8 cellular contexts compared by ENCODE assay signal in the genomic region with DNA sequence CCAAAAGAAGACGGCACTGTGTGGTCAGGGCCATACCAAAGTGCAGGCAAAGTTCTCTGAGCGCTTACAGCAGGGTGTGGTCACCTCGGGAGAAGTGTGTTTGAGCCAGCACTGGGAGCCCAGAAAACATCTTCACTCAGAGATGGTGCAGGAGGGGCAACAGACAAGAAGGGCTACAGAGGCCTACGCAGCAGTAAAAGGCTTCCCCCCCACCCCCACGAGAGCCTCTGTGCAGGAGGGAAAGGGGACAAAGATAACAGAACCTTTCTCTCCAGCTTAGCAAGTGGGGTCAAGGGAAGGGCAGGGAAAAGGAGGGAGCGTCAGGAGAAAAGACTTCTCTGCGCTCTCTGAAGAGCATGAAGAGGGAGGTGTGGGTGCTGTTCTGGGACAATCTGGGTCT. TPM values are rescaled to one million over a fixed set of nuclear protein-coding genes. Genes with fewer than 3 reads are reported as not detected.
DNase-seq lines count a peak whose midpoint lies in the region; ATAC-seq, FAIRE-seq and TF ChIP-seq lines count a peak whose summit lies in the region.
"Had no signal": no experiment of that assay in that cellular context is flagged by ENCODE, and none has a peak within 500 bp of the region (broad histone marks: within the 10 kb centered on the region; RNA-seq: fewer than 3 reads in every experiment).

No MANE protein-coding gene starts in this region.

- FAIRE-seq in HepG2 (lab: Jason Lieb, UNC): no peak

- H3K9ac ChIP-seq in HUES48 (ENCODE audit: low read depth, low read length) (no peak overlapping the region), HepG2 (ENCODE audit: insufficient read depth, low read depth, low read length) (peak overlapping the region; percentile 39; the same call in 1 of the 2 replicates), subcutaneous abdominal adipose tissue (ENCODE audit: low read length in 5 of 5) (peak overlapping the region in 4 of 5 donors; percentile 1 to 70 (median 46))

- intact Hi-C loops in ascending aorta (cut with DNase I) (no loop called here), HepG2 (cut with micrococcal nuclease; ENCODE audit: unreplicated experiment) (no loop called here)

- peaks cover 50% of the 10 kb centered on the region for H3K36me3 ChIP-seq in HUES48 (ENCODE audit: control insufficient read depth, insufficient read depth, low read length)
- H3K36me3 ChIP-seq in ascending aorta: peaks cover 27 to 28% of the 10 kb centered on the region in 2 donors
- peaks cover 23 to 51% of the 10 kb centered on the region in 2 experiments for H3K36me3 ChIP-seq in HepG2 (replicated peaks in 1 of 2; ENCODE audit: control insufficient read depth in 1 of 2, insufficient read depth in 2 of 2, low read length in 2 of 2)
- peaks cover 0 to 43% (median 33%) of the 10 kb centered on the region in 5 donors for H3K36me3 ChIP-seq in subcutaneous abdominal adipose tissue (ENCODE audit: control insufficient read depth in 5 of 5, insufficient read depth in 5 of 5, low read length in 5 of 5)

- TF ChIP-seq POLR2A in HepG2 (IDR thresholded peaks at IDR 0.05; ENCODE audit: insufficient read depth in 1 of 2, low read depth in 2 of 2, low read length in 2 of 2): no peak

- 77% methylated on average over 7 of the region's 7 CpGs for WGBS in HepG2 (ENCODE audit: low lambda C conversion rate)

- H4K20me1 ChIP-seq in HepG2 (ENCODE audit: insufficient read depth, low read length): no peaks in the 10 kb centered on the region

- TF ChIP-seq CTCF in ascending aorta (IDR thresholded peaks at IDR 0.05) (no peak), HepG2 (CRISPR knock-in tag; IDR thresholded peaks at IDR 0.05) (no peak)

- H3K9me3 ChIP-seq in HUES48 (ENCODE audit: control insufficient read depth, insufficient read depth, low read length): no peaks in the 10 kb centered on the region
- H3K9me3 ChIP-seq in ascending aorta: no peaks in the 10 kb centered on the region
- H3K9me3 ChIP-seq in HepG2 (ENCODE audit: low read length): no peaks in the 10 kb centered on the region
- no peaks in the 10 kb centered on the region for H3K9me3 ChIP-seq in subcutaneous abdominal adipose tissue (ENCODE audit: control insufficient read depth in 5 of 5, low read length in 5 of 5)

- CTCF ChIA-PET in HepG2 (lab: Yijun Ruan, JAX; ENCODE audit: low intra/inter-chr PET ratio, low total read pairs): no interaction called here

- H3K4me3 ChIP-seq in HUES48 (ENCODE audit: low read depth, low read length) (peak overlapping the region; percentile 15; the same call in 1 of the 2 replicates), ascending aorta (peak overlapping the region in 1 of 2 donors; percentile 17), HepG2 (replicated peaks in 1 of 3; ENCODE audit: insufficient read depth in 1 of 3, low read depth in 2 of 3, low read length in 3 of 3) (peak overlapping the region in 1 of 3 experiments; percentile 100; a peak in 1 of 6 replicates), subcutaneous abdominal adipose tissue (ENCODE audit: low read depth in 1 of 5, low read length in 5 of 5) (peak overlapping the region; percentile 17 to 99 (median 86))

- no peak overlapping the region for H3K27ac ChIP-seq in HUES48 (ENCODE audit: low read depth, low read length)
- H3K27ac ChIP-seq in ascending aorta: peak overlapping the region; percentile 73 to 90
- H3K27ac ChIP-seq in HepG2 (ENCODE audit: extremely low read length, insufficient read depth, low read length): peak overlapping the region; percentile 39
- H3K27ac ChIP-seq in subcutaneous abdominal adipose tissue (ENCODE audit: low read depth, low read length): peak overlapping the region; percentile 89

- no TSS peak for BruUV-seq in HepG2 (replicated peaks; lab: Mats Ljungman, UMichigan)

- in situ Hi-C loops in HepG2 (cut with HindIII; ENCODE audit: extremely low pct_ligation_motif_present, low pct_unique_long_range_greater_than_20kb): no loop called here

- peaks cover 12% of the 10 kb centered on the region for H3K4me1 ChIP-seq in HUES48 (ENCODE audit: control insufficient read depth, insufficient read depth, low read length)
- H3K4me1 ChIP-seq in ascending aorta: peaks cover 0 to 17% of the 10 kb centered on the region in 2 donors
- H3K4me1 ChIP-seq in HepG2 (ENCODE audit: insufficient read depth, low read length): peaks cover 55% of the 10 kb centered on the region
- peaks cover 18 to 73% (median 62%) of the 10 kb centered on the region in 5 donors for H3K4me1 ChIP-seq in subcutaneous abdominal adipose tissue (ENCODE audit: control insufficient read depth in 5 of 5, insufficient read depth in 5 of 5, low read length in 5 of 5)

- POLR2A ChIA-PET in HepG2 (lab: Yijun Ruan, JAX): interaction anchor here (1.6 to 4.5 kb wide), 2 partner anchors 9 to 21 kb away, joined by 7 to 55 read pairs; a partner anchor contains a TSS

- TF ChIP-seq RAD21 in HepG2 (CRISPR knock-in tag; IDR thresholded peaks at IDR 0.05): no peak

- ATAC-seq in HepG2: no peak
- ATAC-seq in GM21786 (IDR thresholded peaks at IDR 0.05; ENCODE audit: unreplicated experiment): no peak

- no peaks in the 10 kb centered on the region for H3K27me3 ChIP-seq in HUES48 (ENCODE audit: control insufficient read depth, insufficient read depth, low read length)
- no peaks in the 10 kb centered on the region for H3K27me3 ChIP-seq in ascending aorta
- H3K27me3 ChIP-seq in HepG2 (ENCODE audit: control insufficient read depth in 1 of 2, insufficient read depth in 2 of 2, low read length in 2 of 2): no peaks in the 10 kb centered on the region; a peak in 1 of 5 replicates
- no peaks in the 10 kb centered on the region for H3K27me3 ChIP-seq in subcutaneous abdominal adipose tissue (ENCODE audit: control insufficient read depth in 5 of 5, insufficient read depth in 4 of 5, low read length in 5 of 5)

- TF ChIP-seq EP300 in HepG2 (IDR thresholded peaks at IDR 0.05; ENCODE audit: low read depth in 2 of 2, low read length in 2 of 2): no peak
- no peak for TF ChIP-seq EP300 in HepG2 (CRISPR knock-in tag; IDR thresholded peaks at IDR 0.05; ENCODE audit: borderline replicate concordance)

- peak overlapping the region; percentile 80 for H3K4me2 ChIP-seq in HepG2 (ENCODE audit: low read depth, low read length)

- DNase-seq in ascending aorta (ENCODE audit: low spot score in 2 of 2) (no peak), HepG2 (ENCODE audit: low spot score) (no peak), NCI-H345 treated with DMSO at 0.1 percent for 48 hours (lab: John Stamatoyannopoulos, UW; ENCODE audit: unreplicated experiment) (no peak), hippocampal formation (lab: John Stamatoyannopoulos, UW) (no peak)
- DNase-seq: activated CD4-positive, alpha-beta T cell treated with anti-CD3 and anti-CD28 coated beads, Interleukin-2, amount 50 U/mL, for 48 hours had no signal

- peaks cover 26% of the 10 kb centered on the region for H3K79me2 ChIP-seq in HepG2 (ENCODE audit: insufficient read depth, low read length)

- H2AFZ ChIP-seq in HepG2 (ENCODE audit: low read length): no peak overlapping the region

RNA-seq across cellular contexts. Expression of a gene that starts 2.8 kb away (rescaled TPM):
- total RNA-seq in ascending aorta: 296 TPM
- total RNA-seq in HepG2 (2016; rRNA removed; fragmentation: Illumina TruSeq; extraction: Trizol): 143 TPM in 2 replicates
- 24.4 TPM in 2 replicates for total RNA-seq in HepG2 (2016; cell fraction: cytosol; rRNA removed; fragmentation: Illumina TruSeq; extraction: Trizol; ENCODE audit: low read depth)
- 138 and 149 TPM in 2 replicates for total RNA-seq in HepG2 (2016; cell fraction: insoluble cytoplasmic fraction; rRNA removed; fragmentation: Illumina TruSeq; extraction: Trizol)
- total RNA-seq in HepG2 (2016; cell fraction: membrane; rRNA removed; fragmentation: Illumina TruSeq; extraction: Trizol): 70.2 and 74.6 TPM in 2 replicates
- 56.8 and 74.7 TPM in 2 replicates for total RNA-seq in HepG2 (2016; cell fraction: nucleus; rRNA removed; fragmentation: Illumina TruSeq; extraction: Trizol)
- 197 and 205 TPM in 2 replicates for polyA plus RNA-seq in HepG2 (2011; rRNA removed)
- polyA plus RNA-seq in HepG2 (2011; cell fraction: cytosol; rRNA removed): 221 and 226 TPM in 2 replicates
- 88.7 and 112 TPM in 2 replicates for polyA plus RNA-seq in HepG2 (2011; cell fraction: nucleus; rRNA removed)
- 197 and 317 TPM in 2 replicates for polyA plus RNA-seq in HepG2 (2012)
- polyA plus RNA-seq in HepG2 (2016; cell fraction: cytosol; fragmentation: Illumina TruSeq; extraction: Trizol; ENCODE audit: low read depth): 29.4 and 32.0 TPM in 2 replicates
- polyA plus RNA-seq in HepG2 (2016; cell fraction: insoluble cytoplasmic fraction; fragmentation: Illumina TruSeq; extraction: Trizol; ENCODE audit: low read depth): 166 and 198 TPM in 2 replicates
- polyA plus RNA-seq in HepG2 (2016; cell fraction: membrane; fragmentation: Illumina TruSeq; extraction: Trizol; ENCODE audit: low read depth): 66.7 and 68.9 TPM in 2 replicates
- 103 and 122 TPM in 2 replicates for polyA plus RNA-seq in HepG2 (2016; cell fraction: nucleus; fragmentation: Illumina TruSeq; extraction: Trizol; ENCODE audit: insufficient read depth, low read depth)
- 175 and 518 TPM in 2 replicates for polyA minus RNA-seq in HepG2 (2011; rRNA and poly(A)+ RNA removed; ENCODE audit: low replicate concordance)
- polyA minus RNA-seq in HepG2 (2011; cell fraction: cytosol; rRNA and poly(A)+ RNA removed): 239 and 287 TPM in 2 replicates
- 56.7 and 73.2 TPM in 2 replicates for polyA minus RNA-seq in HepG2 (2011; cell fraction: nucleus; rRNA and poly(A)+ RNA removed)

RNA-seq across cellular contexts. Expression of a gene that starts 5.6 kb away (rescaled TPM):
- total RNA-seq in ascending aorta: 7.3 TPM
- 0.11 TPM in 2 replicates for total RNA-seq in HepG2 (2016; rRNA removed; fragmentation: Illumina TruSeq; extraction: Trizol)
- 0.09 and 0.20 TPM in 2 replicates for total RNA-seq in HepG2 (2016; cell fraction: cytosol; rRNA removed; fragmentation: Illumina TruSeq; extraction: Trizol; ENCODE audit: low read depth)
- total RNA-seq in HepG2 (2016; cell fraction: insoluble cytoplasmic fraction; rRNA removed; fragmentation: Illumina TruSeq; extraction: Trizol): 0.04 and 0.16 TPM in 2 replicates
- 0.14 and 0.19 TPM in 2 replicates for total RNA-seq in HepG2 (2016; cell fraction: membrane; rRNA removed; fragmentation: Illumina TruSeq; extraction: Trizol)
- not detected in 2 replicates for total RNA-seq in HepG2 (2016; cell fraction: nucleus; rRNA removed; fragmentation: Illumina TruSeq; extraction: Trizol)
- polyA plus RNA-seq in HepG2 (2011; rRNA removed): 0.04 and 0.05 TPM in 2 replicates
- 0.01 and 0.06 TPM in 2 replicates for polyA plus RNA-seq in HepG2 (2011; cell fraction: cytosol; rRNA removed)
- polyA plus RNA-seq in HepG2 (2011; cell fraction: nucleus; rRNA removed): 0.05 and 0.11 TPM in 2 replicates
- not detected in 2 replicates for polyA plus RNA-seq in HepG2 (2012)
- polyA plus RNA-seq in HepG2 (2016; cell fraction: cytosol; fragmentation: Illumina TruSeq; extraction: Trizol; ENCODE audit: low read depth): 0.20 and 0.24 TPM in 2 replicates
- polyA plus RNA-seq in HepG2 (2016; cell fraction: insoluble cytoplasmic fraction; fragmentation: Illumina TruSeq; extraction: Trizol; ENCODE audit: low read depth): 0.10 and 0.17 TPM in 2 replicates
- polyA plus RNA-seq in HepG2 (2016; cell fraction: membrane; fragmentation: Illumina TruSeq; extraction: Trizol; ENCODE audit: low read depth): 0.16 and 0.21 TPM in 2 replicates
- polyA plus RNA-seq in HepG2 (2016; cell fraction: nucleus; fragmentation: Illumina TruSeq; extraction: Trizol; ENCODE audit: insufficient read depth, low read depth): 0.11 TPM in 2 replicates
- polyA minus RNA-seq in HepG2 (2011; rRNA and poly(A)+ RNA removed; ENCODE audit: low replicate concordance): 0.04 and 0.05 TPM in 2 replicates
- polyA minus RNA-seq in HepG2 (2011; cell fraction: cytosol; rRNA and poly(A)+ RNA removed): not detected in 2 replicates
- polyA minus RNA-seq in HepG2 (2011; cell fraction: nucleus; rRNA and poly(A)+ RNA removed): not detected in 2 replicates

RNA-seq across cellular contexts. Expression of a gene that starts 12.8 kb away (rescaled TPM):
- total RNA-seq in ascending aorta: 45.2 TPM
- 38.1 and 40.2 TPM in 2 replicates for total RNA-seq in HepG2 (2016; rRNA removed; fragmentation: Illumina TruSeq; extraction: Trizol)
- 15.0 and 17.1 TPM in 2 replicates for total RNA-seq in HepG2 (2016; cell fraction: cytosol; rRNA removed; fragmentation: Illumina TruSeq; extraction: Trizol; ENCODE audit: low read depth)
- total RNA-seq in HepG2 (2016; cell fraction: insoluble cytoplasmic fraction; rRNA removed; fragmentation: Illumina TruSeq; extraction: Trizol): 40.0 and 42.7 TPM in 2 replicates
- 17.3 and 20.7 TPM in 2 replicates for total RNA-seq in HepG2 (2016; cell fraction: membrane; rRNA removed; fragmentation: Illumina TruSeq; extraction: Trizol)
- 20.1 and 24.5 TPM in 2 replicates for total RNA-seq in HepG2 (2016; cell fraction: nucleus; rRNA removed; fragmentation: Illumina TruSeq; extraction: Trizol)
- 28.9 and 33.5 TPM in 2 replicates for polyA plus RNA-seq in HepG2 (2011; rRNA removed)
- polyA plus RNA-seq in HepG2 (2011; cell fraction: cytosol; rRNA removed): 41.0 and 41.7 TPM in 2 replicates
- polyA plus RNA-seq in HepG2 (2011; cell fraction: nucleus; rRNA removed): 39.4 and 53.8 TPM in 2 replicates
- 15.3 and 21.4 TPM in 2 replicates for polyA plus RNA-seq in HepG2 (2012)
- 8.4 and 11.2 TPM in 2 replicates for polyA plus RNA-seq in HepG2 (2016; cell fraction: cytosol; fragmentation: Illumina TruSeq; extraction: Trizol; ENCODE audit: low read depth)
- polyA plus RNA-seq in HepG2 (2016; cell fraction: insoluble cytoplasmic fraction; fragmentation: Illumina TruSeq; extraction: Trizol; ENCODE audit: low read depth): 41.9 and 42.2 TPM in 2 replicates
- 15.1 and 18.7 TPM in 2 replicates for polyA plus RNA-seq in HepG2 (2016; cell fraction: membrane; fragmentation: Illumina TruSeq; extraction: Trizol; ENCODE audit: low read depth)
- 35.2 and 38.8 TPM in 2 replicates for polyA plus RNA-seq in HepG2 (2016; cell fraction: nucleus; fragmentation: Illumina TruSeq; extraction: Trizol; ENCODE audit: insufficient read depth, low read depth)
- 35.6 and 37.0 TPM in 2 replicates for polyA minus RNA-seq in HepG2 (2011; rRNA and poly(A)+ RNA removed; ENCODE audit: low replicate concordance)
- polyA minus RNA-seq in HepG2 (2011; cell fraction: cytosol; rRNA and poly(A)+ RNA removed): 6.3 and 8.2 TPM in 2 replicates
- polyA minus RNA-seq in HepG2 (2011; cell fraction: nucleus; rRNA and poly(A)+ RNA removed): 12.6 and 20.0 TPM in 2 replicates

RNA-seq across cellular contexts. Expression of a gene that starts 21.2 kb away (rescaled TPM):
- 417 TPM for total RNA-seq in ascending aorta
- 1,585 and 1,854 TPM in 2 replicates for total RNA-seq in HepG2 (2016; rRNA removed; fragmentation: Illumina TruSeq; extraction: Trizol)
- 2,474 and 2,700 TPM in 2 replicates for total RNA-seq in HepG2 (2016; cell fraction: cytosol; rRNA removed; fragmentation: Illumina TruSeq; extraction: Trizol; ENCODE audit: low read depth)
- 1,612 and 2,027 TPM in 2 replicates for total RNA-seq in HepG2 (2016; cell fraction: insoluble cytoplasmic fraction; rRNA removed; fragmentation: Illumina TruSeq; extraction: Trizol)
- 3,431 and 3,586 TPM in 2 replicates for total RNA-seq in HepG2 (2016; cell fraction: membrane; rRNA removed; fragmentation: Illumina TruSeq; extraction: Trizol)
- total RNA-seq in HepG2 (2016; cell fraction: nucleus; rRNA removed; fragmentation: Illumina TruSeq; extraction: Trizol): 594 and 641 TPM in 2 replicates
- 5,537 and 5,840 TPM in 2 replicates for polyA plus RNA-seq in HepG2 (2011; rRNA removed)
- polyA plus RNA-seq in HepG2 (2011; cell fraction: cytosol; rRNA removed): 5,862 and 7,129 TPM in 2 replicates
- 1,636 and 1,825 TPM in 2 replicates for polyA plus RNA-seq in HepG2 (2011; cell fraction: nucleus; rRNA removed)
- polyA plus RNA-seq in HepG2 (2012): 3,706 and 5,933 TPM in 2 replicates
- 4,996 and 5,283 TPM in 2 replicates for polyA plus RNA-seq in HepG2 (2016; cell fraction: cytosol; fragmentation: Illumina TruSeq; extraction: Trizol; ENCODE audit: low read depth)
- polyA plus RNA-seq in HepG2 (2016; cell fraction: insoluble cytoplasmic fraction; fragmentation: Illumina TruSeq; extraction: Trizol; ENCODE audit: low read depth): 3,163 and 3,539 TPM in 2 replicates
- polyA plus RNA-seq in HepG2 (2016; cell fraction: membrane; fragmentation: Illumina TruSeq; extraction: Trizol; ENCODE audit: low read depth): 5,583 and 6,010 TPM in 2 replicates
- polyA plus RNA-seq in HepG2 (2016; cell fraction: nucleus; fragmentation: Illumina TruSeq; extraction: Trizol; ENCODE audit: insufficient read depth, low read depth): 1,621 and 1,722 TPM in 2 replicates
- 2,855 and 3,130 TPM in 2 replicates for polyA minus RNA-seq in HepG2 (2011; rRNA and poly(A)+ RNA removed; ENCODE audit: low replicate concordance)
- polyA minus RNA-seq in HepG2 (2011; cell fraction: cytosol; rRNA and poly(A)+ RNA removed): 813 and 904 TPM in 2 replicates
- polyA minus RNA-seq in HepG2 (2011; cell fraction: nucleus; rRNA and poly(A)+ RNA removed): 526 and 829 TPM in 2 replicates

RNA-seq across cellular contexts. Expression of a gene that starts 39.1 kb away (rescaled TPM):
- 10.2 TPM for total RNA-seq in ascending aorta
- 9.4 and 10.3 TPM in 2 replicates for total RNA-seq in HepG2 (2016; rRNA removed; fragmentation: Illumina TruSeq; extraction: Trizol)
- total RNA-seq in HepG2 (2016; cell fraction: cytosol; rRNA removed; fragmentation: Illumina TruSeq; extraction: Trizol; ENCODE audit: low read depth): 0.91 and 1.2 TPM in 2 replicates
- total RNA-seq in HepG2 (2016; cell fraction: insoluble cytoplasmic fraction; rRNA removed; fragmentation: Illumina TruSeq; extraction: Trizol): 8.5 and 10.4 TPM in 2 replicates
- total RNA-seq in HepG2 (2016; cell fraction: membrane; rRNA removed; fragmentation: Illumina TruSeq; extraction: Trizol): 4.6 and 5.0 TPM in 2 replicates
- total RNA-seq in HepG2 (2016; cell fraction: nucleus; rRNA removed; fragmentation: Illumina TruSeq; extraction: Trizol): 8.3 and 10.3 TPM in 2 replicates
- polyA plus RNA-seq in HepG2 (2011; rRNA removed): 11.4 and 14.0 TPM in 2 replicates
- 5.1 and 5.2 TPM in 2 replicates for polyA plus RNA-seq in HepG2 (2011; cell fraction: cytosol; rRNA removed)
- polyA plus RNA-seq in HepG2 (2011; cell fraction: nucleus; rRNA removed): 16.7 and 21.1 TPM in 2 replicates
- 6.6 and 10.4 TPM in 2 replicates for polyA plus RNA-seq in HepG2 (2012)
- polyA plus RNA-seq in HepG2 (2016; cell fraction: cytosol; fragmentation: Illumina TruSeq; extraction: Trizol; ENCODE audit: low read depth): 0.78 and 0.85 TPM in 2 replicates
- polyA plus RNA-seq in HepG2 (2016; cell fraction: insoluble cytoplasmic fraction; fragmentation: Illumina TruSeq; extraction: Trizol; ENCODE audit: low read depth): 7.7 and 8.6 TPM in 2 replicates
- polyA plus RNA-seq in HepG2 (2016; cell fraction: membrane; fragmentation: Illumina TruSeq; extraction: Trizol; ENCODE audit: low read depth): 2.0 and 2.1 TPM in 2 replicates
- 11.4 and 11.5 TPM in 2 replicates for polyA plus RNA-seq in HepG2 (2016; cell fraction: nucleus; fragmentation: Illumina TruSeq; extraction: Trizol; ENCODE audit: insufficient read depth, low read depth)
- 23.4 and 27.0 TPM in 2 replicates for polyA minus RNA-seq in HepG2 (2011; rRNA and poly(A)+ RNA removed; ENCODE audit: low replicate concordance)
- polyA minus RNA-seq in HepG2 (2011; cell fraction: cytosol; rRNA and poly(A)+ RNA removed): 5.7 and 6.1 TPM in 2 replicates
- polyA minus RNA-seq in HepG2 (2011; cell fraction: nucleus; rRNA and poly(A)+ RNA removed): 17.3 and 20.8 TPM in 2 replicates
